19 cellular contexts compared by ENCODE assay signal in genomic region chr6:32949113-32949512, GRCh38.
"Had no signal": no experiment of that assay in that cellular context is flagged by ENCODE, and none has a peak within 500 bp of the region (broad histone marks: within the 10 kb centered on the region; RNA-seq: fewer than 3 reads in every experiment).

No MANE protein-coding gene starts in this region.

- H3K9me3 Mint-ChIP-seq: activated T-helper 17 cell treated with anti-CD3 and anti-CD28 coated beads, Interleukin-2, amount 50 U/mL, for 72 hours; central memory CD8-positive, alpha-beta T cell; neural crest cell had no signal

- H3K27ac ChIP-seq: adrenal gland, epithelial cell of prostate, gastrocnemius medialis, pancreas, tibial artery, uterus, VCaP had no signal

- H3K36me3 Mint-ChIP-seq: brain had no signal

- H3K27ac Mint-ChIP-seq: activated CD4-positive, alpha-beta T cell treated with anti-CD3 and anti-CD28 coated beads for 36 hours; activated T-helper 17 cell treated with anti-CD3 and anti-CD28 coated beads, Interleukin-2, amount 50 U/mL, for 72 hours; brain had no signal

- H3K4me3 ChIP-seq: adrenal gland, gastrocnemius medialis, pancreas, tibial artery, uterus had no signal

- H3K36me3 ChIP-seq: adrenal gland, gastrocnemius medialis, pancreas, tibial artery, uterus had no signal

- FAIRE-seq: pancreas had no signal

- DNase-seq: activated CD4-positive, alpha-beta T cell treated with anti-CD3 and anti-CD28 coated beads for 36 hours; activated naive CD4-positive, alpha-beta T cell treated with anti-CD3 and anti-CD28 coated beads, Interleukin-2, amount 50 U/mL, for 16 hours; adrenal gland; cortex of kidney; effector memory CD4-positive, alpha-beta T cell; gastrocnemius medialis; left ventricle myocardium superior; mesendoderm; pancreas; stimulated activated CD4-positive, alpha-beta T cell treated with anti-CD3 and anti-CD28 coated beads, Interleukin-15, amount 100 ng/mL, for 24 hours; stimulated activated CD4-positive, alpha-beta T cell treated with anti-CD3 and anti-CD28 coated beads, Interleukin-4, amount 100 ng/mL, for 24 hours; tibial artery; uterus had no signal

- ATAC-seq: activated CD4-positive, alpha-beta T cell treated with anti-CD3 and anti-CD28 coated beads for 36 hours; activated T-helper 17 cell treated with anti-CD3 and anti-CD28 coated beads, Interleukin-2, amount 50 U/mL, for 72 hours; gastrocnemius medialis; left ventricle myocardium superior; pancreas had no signal

- H3K4me1 ChIP-seq: pancreas had no signal

- H3K27me3 Mint-ChIP-seq: activated CD4-positive, alpha-beta T cell treated with anti-CD3 and anti-CD28 coated beads for 36 hours; activated T-helper 17 cell treated with anti-CD3 and anti-CD28 coated beads, Interleukin-2, amount 50 U/mL, for 72 hours; central memory CD8-positive, alpha-beta T cell had no signal

- H3K27me3 ChIP-seq: adrenal gland, gastrocnemius medialis, pancreas, uterus had no signal

- H3K9me3 ChIP-seq: adrenal gland, gastrocnemius medialis, pancreas, uterus had no signal

- H3K4me3 Mint-ChIP-seq: activated CD4-positive, alpha-beta T cell treated with anti-CD3 and anti-CD28 coated beads for 36 hours; activated T-helper 17 cell treated with anti-CD3 and anti-CD28 coated beads, Interleukin-2, amount 50 U/mL, for 72 hours; brain; central memory CD8-positive, alpha-beta T cell; neural crest cell had no signal
